In genomic region chr19:44515031-44515430, GRCh38 we compare ENCODE assay signal across 12 cellular contexts. TPM values are rescaled to one million over a fixed set of nuclear protein-coding genes. Genes with fewer than 3 reads are reported as not detected.
"Had no signal": no experiment of that assay in that cellular context is flagged by ENCODE, and none has a peak within 500 bp of the region (broad histone marks: within the 10 kb centered on the region; RNA-seq: fewer than 3 reads in every experiment).

No MANE protein-coding gene starts in this region.

- H3K36me3 ChIP-seq: HAP-1 had no signal

- H2AFZ ChIP-seq: GM23248, GM23338 had no signal

- FAIRE-seq: H1, H54 had no signal

- H3K4me1 ChIP-seq: HAP-1 had no signal

- H3K9ac ChIP-seq: GM23248 had no signal

- H3K4me2 ChIP-seq: GM23338 had no signal

- H3K27ac ChIP-seq: GM23248 had no signal

- H3K4me3 ChIP-seq: GM23248, GM23338, HAP-1 had no signal

- H3K9me3 ChIP-seq: HAP-1 had no signal

- ATAC-seq: GM23338, HCT116 had no signal

- DNase-seq: GM23248, GOT3, H7, H9, HCEC 1CT, HFFc6 had no signal

RNA-seq across cellular contexts. Expression of gene CEACAM20, which starts 14.4 kb away (rescaled TPM):
- total RNA-seq: GM23248, GM23338, H1, H4, H7, H9, HFFc6 had no signal
- polyA plus RNA-seq: GM23248, GM23338, H1 had no signal
